In genomic region chr4:123811763-123812390, GRCh38 we compare ENCODE assay signal across 12 cellular contexts.
DNase-seq lines count a peak whose midpoint lies in the region; ATAC-seq and TF ChIP-seq lines count a peak whose summit lies in the region.
"Had no signal": no experiment of that assay in that cellular context is flagged by ENCODE, and none has a peak within 500 bp of the region (broad histone marks: within the 10 kb centered on the region; RNA-seq: fewer than 3 reads in every experiment).

No MANE protein-coding gene starts in this region.

- H3K27me3 ChIP-seq in parathyroid adenoma (ENCODE audit: control insufficient read depth, insufficient read depth, low read length) (no peaks in the 10 kb centered on the region), colonic mucosa (no peaks in the 10 kb centered on the region), H7 (ENCODE audit: control insufficient read depth, insufficient read depth, low read length) (no peaks in the 10 kb centered on the region)
- H3K27me3 ChIP-seq: ascending aorta, heart left ventricle, pancreas had no signal

- H2AFZ ChIP-seq in parathyroid adenoma, result peak overlapping the region; percentile 13

- H3K4me3 ChIP-seq in SK-N-MC (no peak overlapping the region), parathyroid adenoma (ENCODE audit: low read depth, low read length) (no peak overlapping the region), colonic mucosa (no peak overlapping the region), H7 (ENCODE audit: insufficient read depth, low read depth, low read length) (no peak overlapping the region)
- H3K4me3 ChIP-seq: ascending aorta, pancreas had no signal

- H3K27ac ChIP-seq in SK-N-MC, result 0 out of 2 replicates have a peak overlapping the region, but pooled peaks have one; percentile 17
- H3K27ac ChIP-seq in parathyroid adenoma, result no peak overlapping the region
- no peak overlapping the region for H3K27ac ChIP-seq in colonic mucosa
- H3K27ac ChIP-seq: ascending aorta, pancreas had no signal

- DNase-seq in SK-N-MC (ENCODE audit: low read depth, low spot score), result no peak
- DNase-seq in colonic mucosa, result no peak
- no peak for DNase-seq in stimulated activated CD4-positive, alpha-beta T cell treated with anti-CD3 and anti-CD28 coated beads, Interleukin-2, amount 100 ng/mL, for 48 hours
- no peak for DNase-seq in H7
- no peak for DNase-seq in NCI-H1417 treated with DMSO at 0.1 percent for 48 hours (lab: John Stamatoyannopoulos, UW)
- DNase-seq: heart left ventricle, pancreas had no signal

- no peaks in the 10 kb centered on the region for H3K9me3 ChIP-seq in SK-N-MC (ENCODE audit: low read depth, low read length)
- H3K9me3 ChIP-seq in parathyroid adenoma (ENCODE audit: control insufficient read depth, low read length), result no peaks in the 10 kb centered on the region
- no peaks in the 10 kb centered on the region for H3K9me3 ChIP-seq in colonic mucosa
- H3K9me3 ChIP-seq: ascending aorta, heart left ventricle, pancreas had no signal

- H3K9ac ChIP-seq in SK-N-MC (ENCODE audit: insufficient read length), result no peak overlapping the region
- H3K9ac ChIP-seq in parathyroid adenoma, result no peak overlapping the region
- H3K9ac ChIP-seq in colonic mucosa (ENCODE audit: low read depth in 2 of 2, low read length in 2 of 2), result no peak overlapping the region

- intact Hi-C loops in colonic mucosa (cut with DNase I), result no loop called here

- H3K4me2 ChIP-seq in parathyroid adenoma (ENCODE audit: low read length), result no peak overlapping the region

- TF ChIP-seq CTCF in parathyroid adenoma (IDR thresholded peaks at IDR 0.05) (no peak), colonic mucosa (IDR thresholded peaks at IDR 0.05) (no peak)

- H3K79me2 ChIP-seq in parathyroid adenoma, result no peaks in the 10 kb centered on the region

- peak; percentile 71 for ATAC-seq in GM18519 (IDR thresholded peaks at IDR 0.05; ENCODE audit: low FRiP score, unreplicated experiment)
- ATAC-seq in HG02884 (IDR thresholded peaks at IDR 0.05; ENCODE audit: unreplicated experiment), result peak; percentile 73
- ATAC-seq: activated CD4-positive, CD25-positive, alpha-beta regulatory T cell treated with anti-CD3 and anti-CD28 coated beads, Interleukin-2, amount 50 U/mL, for 24 hours had no signal

- H3K36me3 ChIP-seq in SK-N-MC (ENCODE audit: insufficient read depth, low read length) (no peaks in the 10 kb centered on the region), parathyroid adenoma (ENCODE audit: control insufficient read depth, insufficient read depth, low read length) (no peaks in the 10 kb centered on the region), colonic mucosa (no peaks in the 10 kb centered on the region), H7 (replicated peaks; ENCODE audit: control insufficient read depth, insufficient read depth, low read length) (no peaks in the 10 kb centered on the region)
- H3K36me3 ChIP-seq: ascending aorta, heart left ventricle, pancreas had no signal

- peaks cover 5% of the 10 kb centered on the region for H3K4me1 ChIP-seq in parathyroid adenoma
- no peaks in the 10 kb centered on the region for H3K4me1 ChIP-seq in colonic mucosa
- H3K4me1 ChIP-seq: ascending aorta, pancreas had no signal
